ENCODE assay signal across 1 cellular context in genomic region chr10:130867446-130868194, GRCh38.
TF ChIP-seq lines count a peak whose summit lies in the region.

No MANE protein-coding gene starts in this region.

TF ChIP-seq in HepG2, 621 proteins besides CTCF, POLR2A, EP300 and RAD21 (continued from another document):
- TF ChIP-seq POLR2G (IDR thresholded peaks at IDR 0.05; ENCODE audit: low read depth, low read length), result no peak
- TF ChIP-seq ZSCAN22 (CRISPR knock-in tag; IDR thresholded peaks at IDR 0.05), result no peak
- TF ChIP-seq ZKSCAN5 (CRISPR knock-in tag; IDR thresholded peaks at IDR 0.05), result no peak
- TF ChIP-seq SATB2 (CRISPR knock-in tag; IDR thresholded peaks at IDR 0.05), result no peak
- no peak for TF ChIP-seq MATR3 (CRISPR knock-in tag; IDR thresholded peaks at IDR 0.05)
- TF ChIP-seq ZNF17 (CRISPR knock-in tag; IDR thresholded peaks at IDR 0.05), result no peak
